39 cellular contexts compared by ENCODE assay signal in genomic region chr10:28397229-28397628, GRCh38.
"Had no signal": no experiment of that assay in that cellular context is flagged by ENCODE, and none has a peak within 500 bp of the region (broad histone marks: within the 10 kb centered on the region; RNA-seq: fewer than 3 reads in every experiment).

No MANE protein-coding gene starts in this region.

- H3K27me3 ChIP-seq: ascending aorta, body of pancreas, brain microvascular endothelial cell, breast epithelium, cardiac muscle cell had no signal

- FAIRE-seq: astrocyte, bronchial epithelial cell, colon had no signal

- H3K27ac Mint-ChIP-seq: activated naive CD4-positive, alpha-beta T cell treated with anti-CD3 and anti-CD28 coated beads for 36 hours; activated naive CD4-positive, alpha-beta T cell treated with anti-CD3 and anti-CD28 coated beads, Interleukin-2, amount 10 ng/mL, durations not matched to agents 7 days and 5 days; activated naive CD4-positive, alpha-beta T cell treated with anti-CD3 and anti-CD28 coated beads, Interleukin-2, amount 50 U/mL, for 24 hours; activated naive CD4-positive, alpha-beta T cell treated with anti-CD3 and anti-CD28 coated beads, Interleukin-2, amount 50 U/mL, for 72 hours; activated naive CD8-positive, alpha-beta T cell; activated naive CD8-positive, alpha-beta T cell treated with anti-CD3 and anti-CD28 coated beads for 36 hours; activated naive CD8-positive, alpha-beta T cell treated with anti-CD3 and anti-CD28 coated beads, Interleukin-2, amount 10 ng/mL, durations not matched to agents 7 days and 5 days; activated naive CD8-positive, alpha-beta T cell treated with anti-CD3 and anti-CD28 coated beads, Interleukin-2, amount 50 U/mL, for 24 hours; activated T-cell treated with anti-CD3 and anti-CD28 coated beads, Interleukin-2, amount 50 U/mL, for 72 hours; activated T-helper 1 cell treated with anti-CD3 and anti-CD28 coated beads, Interleukin-12 subunit alpha, Interleukin-12 subunit beta, Interleukin-2, Interleukin-4 antibody, amounts not matched to agents 30 ng/mL and 10 ng/mL and 1 ng/mL, durations not matched to agents 14 hours and 24 hours and 36 hours; activated T-helper 17 cell treated with anti-CD3 and anti-CD28 coated beads, Interleukin-2, amount 50 U/mL, for 72 hours; activated T-helper 2 cell treated with anti-CD3 and anti-CD28 coated beads, Interferon-gamma antibody, Interleukin-2, Interleukin-4, amounts not matched to agents 10 μg/mL and 5 μg/mL and 100 μg/mL, durations not matched to agents 14 hours and 24 hours and 36 hours had no signal

- H3K36me3 Mint-ChIP-seq: activated naive CD4-positive, alpha-beta T cell treated with anti-CD3 and anti-CD28 coated beads, Interleukin-2, amount 10 ng/mL, durations not matched to agents 7 days and 5 days; activated naive CD4-positive, alpha-beta T cell treated with anti-CD3 and anti-CD28 coated beads, Interleukin-2, amount 50 U/mL, for 24 hours; activated naive CD4-positive, alpha-beta T cell treated with anti-CD3 and anti-CD28 coated beads, Interleukin-2, amount 50 U/mL, for 72 hours; activated naive CD8-positive, alpha-beta T cell; activated naive CD8-positive, alpha-beta T cell treated with anti-CD3 and anti-CD28 coated beads for 36 hours; activated naive CD8-positive, alpha-beta T cell treated with anti-CD3 and anti-CD28 coated beads, Interleukin-2, amount 10 ng/mL, durations not matched to agents 7 days and 5 days; brain had no signal

- H3K9me3 ChIP-seq: adrenal gland, ascending aorta, body of pancreas, breast epithelium had no signal

- H3K27ac ChIP-seq: adrenal gland, ascending aorta, body of pancreas, brain microvascular endothelial cell, breast epithelium, cardiac muscle cell had no signal

- H3K4me3 ChIP-seq: adrenal gland, ascending aorta, body of pancreas, breast epithelium, cardiac muscle cell had no signal

- DNase-seq: activated effector memory CD4-positive, alpha-beta T cell treated with anti-CD3 and anti-CD28 coated beads, Interleukin-2, amount 50 U/mL, for 16 hours; activated effector memory CD4-positive, alpha-beta T cell treated with Interleukin-2 at 50 U/mL for 16 hours; activated gamma-delta T cell; activated gamma-delta T cell treated with Interleukin-2 at 50 U/mL for 16 hours; activated naive CD4-positive, alpha-beta T cell; activated naive CD4-positive, alpha-beta T cell treated with anti-CD3 and anti-CD28 coated beads for 36 hours; activated naive CD4-positive, alpha-beta T cell treated with anti-CD3 and anti-CD28 coated beads, Interleukin-2, amount 10 ng/mL, durations not matched to agents 7 days and 5 days; activated naive CD4-positive, alpha-beta T cell treated with anti-CD3 and anti-CD28 coated beads, Interleukin-2, amount 50 U/mL, for 16 hours; activated naive CD4-positive, alpha-beta T cell treated with Interleukin-2 at 50 U/mL for 16 hours; activated naive CD8-positive, alpha-beta T cell treated with anti-CD3 and anti-CD28 coated beads for 36 hours; activated naive CD8-positive, alpha-beta T cell treated with anti-CD3 and anti-CD28 coated beads, Interleukin-2, amount 10 ng/mL, durations not matched to agents 7 days and 5 days; activated naive CD8-positive, alpha-beta T cell treated with anti-CD3 and anti-CD28 coated beads, Interleukin-2, amount 50 U/mL, for 24 hours; activated T-cell treated with anti-CD3 and anti-CD28 coated beads, Interleukin-2, amount 50 U/mL, for 4 hours; activated T-cell treated with anti-CD3 and anti-CD28 coated beads, Interleukin-2, amount 50 U/mL, for 48 hours; activated T-cell treated with anti-CD3 and anti-CD28 coated beads, Interleukin-2, amount 50 U/mL, for 72 hours; adrenal gland; amniotic stem cell; amygdala; anterior cingulate cortex; aorta; body of pancreas; brain microvascular endothelial cell; caudate nucleus; central memory CD4-positive, alpha-beta T cell; cerebellar nuclear complex had no signal

- ATAC-seq: activated naive CD4-positive, alpha-beta T cell treated with anti-CD3 and anti-CD28 coated beads, Interleukin-2, amount 50 U/mL, for 72 hours; activated naive CD8-positive, alpha-beta T cell treated with anti-CD3 and anti-CD28 coated beads, Interleukin-2, amount 50 U/mL, for 24 hours; activated T-cell treated with anti-CD3 and anti-CD28 coated beads, Interleukin-2, amount 50 U/mL, for 4 hours; activated T-cell treated with anti-CD3 and anti-CD28 coated beads, Interleukin-2, amount 50 U/mL, for 72 hours; activated T-helper 17 cell treated with anti-CD3 and anti-CD28 coated beads, Interleukin-2, amount 50 U/mL, for 72 hours; body of pancreas had no signal

- H3K36me3 ChIP-seq: adrenal gland, ascending aorta, brain microvascular endothelial cell, breast epithelium, cardiac muscle cell had no signal

- H3K27me3 Mint-ChIP-seq: activated naive CD4-positive, alpha-beta T cell treated with anti-CD3 and anti-CD28 coated beads, Interleukin-2, amount 50 U/mL, for 24 hours had no signal

- H3K9me3 Mint-ChIP-seq: activated naive CD4-positive, alpha-beta T cell treated with anti-CD3 and anti-CD28 coated beads for 36 hours; activated naive CD4-positive, alpha-beta T cell treated with anti-CD3 and anti-CD28 coated beads, Interleukin-2, amount 10 ng/mL, durations not matched to agents 7 days and 5 days; activated naive CD4-positive, alpha-beta T cell treated with anti-CD3 and anti-CD28 coated beads, Interleukin-2, amount 50 U/mL, for 24 hours; activated naive CD4-positive, alpha-beta T cell treated with anti-CD3 and anti-CD28 coated beads, Interleukin-2, amount 50 U/mL, for 72 hours; activated naive CD8-positive, alpha-beta T cell treated with anti-CD3 and anti-CD28 coated beads for 36 hours; activated naive CD8-positive, alpha-beta T cell treated with anti-CD3 and anti-CD28 coated beads, Interleukin-2, amount 10 ng/mL, durations not matched to agents 7 days and 5 days; activated naive CD8-positive, alpha-beta T cell treated with anti-CD3 and anti-CD28 coated beads, Interleukin-2, amount 50 U/mL, for 24 hours; activated T-cell treated with anti-CD3 and anti-CD28 coated beads, Interleukin-2, amount 50 U/mL, for 4 hours; activated T-cell treated with anti-CD3 and anti-CD28 coated beads, Interleukin-2, amount 50 U/mL, for 72 hours; activated T-helper 1 cell treated with anti-CD3 and anti-CD28 coated beads, Interleukin-12 subunit alpha, Interleukin-12 subunit beta, Interleukin-2, Interleukin-4 antibody, amounts not matched to agents 30 ng/mL and 10 ng/mL and 1 ng/mL, durations not matched to agents 14 hours and 24 hours and 36 hours; activated T-helper 17 cell treated with anti-CD3 and anti-CD28 coated beads, Interleukin-2, amount 50 U/mL, for 72 hours; activated T-helper 2 cell treated with anti-CD3 and anti-CD28 coated beads, Interferon-gamma antibody, Interleukin-2, Interleukin-4, amounts not matched to agents 10 μg/mL and 5 μg/mL and 100 μg/mL, durations not matched to agents 14 hours and 24 hours and 36 hours; central memory CD8-positive, alpha-beta T cell had no signal

- H3K4me3 Mint-ChIP-seq: activated naive CD4-positive, alpha-beta T cell treated with anti-CD3 and anti-CD28 coated beads for 36 hours; activated naive CD4-positive, alpha-beta T cell treated with anti-CD3 and anti-CD28 coated beads, Interleukin-2, amount 10 ng/mL, durations not matched to agents 7 days and 5 days; activated naive CD4-positive, alpha-beta T cell treated with anti-CD3 and anti-CD28 coated beads, Interleukin-2, amount 50 U/mL, for 24 hours; activated naive CD8-positive, alpha-beta T cell; activated naive CD8-positive, alpha-beta T cell treated with anti-CD3 and anti-CD28 coated beads for 36 hours; activated naive CD8-positive, alpha-beta T cell treated with anti-CD3 and anti-CD28 coated beads, Interleukin-2, amount 10 ng/mL, durations not matched to agents 7 days and 5 days; activated naive CD8-positive, alpha-beta T cell treated with anti-CD3 and anti-CD28 coated beads, Interleukin-2, amount 50 U/mL, for 24 hours; activated T-cell treated with anti-CD3 and anti-CD28 coated beads, Interleukin-2, amount 50 U/mL, for 4 hours; activated T-cell treated with anti-CD3 and anti-CD28 coated beads, Interleukin-2, amount 50 U/mL, for 72 hours; activated T-helper 1 cell treated with anti-CD3 and anti-CD28 coated beads, Interleukin-12 subunit alpha, Interleukin-12 subunit beta, Interleukin-2, Interleukin-4 antibody, amounts not matched to agents 30 ng/mL and 10 ng/mL and 1 ng/mL, durations not matched to agents 14 hours and 24 hours and 36 hours; activated T-helper 17 cell treated with anti-CD3 and anti-CD28 coated beads, Interleukin-2, amount 50 U/mL, for 72 hours; brain; central memory CD8-positive, alpha-beta T cell had no signal

- H3K4me1 ChIP-seq: adrenal gland, body of pancreas, breast epithelium had no signal
